In genomic region chr13:51047434-51048165, GRCh38 we compare ENCODE assay signal across 29 cellular contexts.
DNase-seq lines count a peak whose midpoint lies in the region; ATAC-seq, FAIRE-seq and TF ChIP-seq lines count a peak whose summit lies in the region.
"Had no signal": no experiment of that assay in that cellular context is flagged by ENCODE, and none has a peak within 500 bp of the region (broad histone marks: within the 10 kb centered on the region; RNA-seq: fewer than 3 reads in every experiment).

No MANE protein-coding gene starts in this region.

- no peaks in the 10 kb centered on the region for H3K36me3 ChIP-seq in GM23338 (ENCODE audit: insufficient read depth)
- no peaks in the 10 kb centered on the region for H3K36me3 ChIP-seq in OCI-LY3 (replicated peaks; ENCODE audit: low read depth, low read length)
- H3K36me3 ChIP-seq in kidney (ENCODE audit: control insufficient read depth in 1 of 2, insufficient read depth in 2 of 2, low read length in 2 of 2), result no peaks in the 10 kb centered on the region
- H3K36me3 ChIP-seq: BLaER1 treated with 17β-estradiol and CSF1 and Interleukin-3, amounts not matched to agents 10 nM and 100 nM; brain microvascular endothelial cell; colonic mucosa; right lobe of liver had no signal

- no peaks in the 10 kb centered on the region for H3K4me1 Mint-ChIP-seq in GM23338
- H3K4me1 Mint-ChIP-seq: naive thymus-derived CD4-positive, alpha-beta T cell had no signal

- H4K20me1 ChIP-seq in GM23338 (replicated peaks; ENCODE audit: insufficient read depth) (no peaks in the 10 kb centered on the region), OCI-LY3 (ENCODE audit: insufficient read depth, low read length) (no peaks in the 10 kb centered on the region)
- H4K20me1 ChIP-seq: BLaER1 treated with 17β-estradiol and CSF1 and Interleukin-3, amounts not matched to agents 10 nM and 100 nM had no signal

- no peaks in the 10 kb centered on the region for H3K9me3 Mint-ChIP-seq in GM23338
- H3K9me3 Mint-ChIP-seq: effector memory CD8-positive, alpha-beta T cell; naive thymus-derived CD4-positive, alpha-beta T cell; type B pancreatic cell had no signal

- DNase-seq in AML-193 (lab: John Stamatoyannopoulos, UW) (peak; percentile 23 to 24), GM23338 (ENCODE audit: low spot score) (no peak), epidermal melanocyte (ENCODE audit: insufficient read length, low spot score) (peak; percentile 42), kidney (no peak), RKO (ENCODE audit: low spot score) (no peak)
- DNase-seq: activated CD4-positive, alpha-beta T cell treated with anti-CD3 and anti-CD28 coated beads for 1 hour; activated gamma-delta T cell treated with Interleukin-2 at 50 U/mL for 16 hours; activated T-cell treated with anti-CD3 and anti-CD28 coated beads, Interleukin-2, amount 50 U/mL, for 1 hour; brain microvascular endothelial cell; Calu3; colonic mucosa; effector memory CD8-positive, alpha-beta T cell; HCEC 1CT; KG1; left cardiac atrium; mesendoderm; naive thymus-derived CD4-positive, alpha-beta T cell; NCI-H1092 treated with DMSO at 0.1 percent for 48 hours; NCI-H510A; right lobe of liver; stimulated activated CD4-positive, alpha-beta T cell treated with anti-CD3 and anti-CD28 coated beads, Interleukin-15, amount 100 ng/mL, for 24 hours; stimulated activated CD8-positive, alpha-beta memory T cell treated with anti-CD3 and anti-CD28 coated beads, Interleukin-4, amount 100 ng/mL, for 48 hours had no signal

- no peak overlapping the region for H3K9ac ChIP-seq in OCI-LY3 (ENCODE audit: low read length)
- no peak overlapping the region for H3K9ac ChIP-seq in kidney (ENCODE audit: low read length in 2 of 2)
- H3K9ac ChIP-seq: BLaER1 treated with 17β-estradiol and CSF1 and Interleukin-3, amounts not matched to agents 10 nM and 100 nM; parathyroid adenoma had no signal

- H3K27ac Mint-ChIP-seq in GM23338, result no peak overlapping the region
- H3K27ac Mint-ChIP-seq: effector memory CD8-positive, alpha-beta T cell; naive thymus-derived CD4-positive, alpha-beta T cell; type B pancreatic cell had no signal

- H3K9me3 ChIP-seq in OCI-LY3 (ENCODE audit: insufficient read depth, low read length) (no peaks in the 10 kb centered on the region), kidney (ENCODE audit: control insufficient read depth in 1 of 2, low read length in 2 of 2) (no peaks in the 10 kb centered on the region)
- H3K9me3 ChIP-seq: A549; BLaER1 treated with 17β-estradiol and CSF1 and Interleukin-3, amounts not matched to agents 10 nM and 100 nM; colonic mucosa; right lobe of liver had no signal

- H2AFZ ChIP-seq in GM23338 (no peak overlapping the region), OCI-LY3 (ENCODE audit: low read depth, low read length) (no peak overlapping the region)
- H2AFZ ChIP-seq: parathyroid adenoma had no signal

- no peak overlapping the region for H3K4me3 Mint-ChIP-seq in GM23338
- H3K4me3 Mint-ChIP-seq: effector memory CD8-positive, alpha-beta T cell; naive thymus-derived CD4-positive, alpha-beta T cell; type B pancreatic cell had no signal

- no peaks in the 10 kb centered on the region for H3K36me3 Mint-ChIP-seq in GM23338 (ENCODE audit: low read depth)
- H3K36me3 Mint-ChIP-seq: naive thymus-derived CD4-positive, alpha-beta T cell; type B pancreatic cell had no signal

- H3K27me3 ChIP-seq in GM23338 (ENCODE audit: insufficient read depth) (no peaks in the 10 kb centered on the region), OCI-LY3 (ENCODE audit: low read depth, low read length) (no peaks in the 10 kb centered on the region)
- H3K27me3 ChIP-seq: BLaER1 treated with 17β-estradiol and CSF1 and Interleukin-3, amounts not matched to agents 10 nM and 100 nM; brain microvascular endothelial cell; colonic mucosa; right lobe of liver had no signal

- no peaks in the 10 kb centered on the region for H3K27me3 Mint-ChIP-seq in GM23338 (ENCODE audit: insufficient read depth, low read depth, poor library complexity)
- H3K27me3 Mint-ChIP-seq: type B pancreatic cell had no signal

- TF ChIP-seq CTCF in GM23338 (conservative IDR thresholded peaks at IDR 0.05; ENCODE audit: low read depth in 2 of 2) (peak; percentile 22 to 58; a peak in 2 of 4 replicates), OCI-LY3 (IDR thresholded peaks at IDR 0.05; ENCODE audit: low read depth, low read length) (peak; percentile 36), kidney (IDR thresholded peaks at IDR 0.05; ENCODE audit: borderline replicate concordance, extremely low read depth, insufficient read depth) (no peak)

- FAIRE-seq in kidney (lab: Jason Lieb, UNC), result no peak
- FAIRE-seq: A549 had no signal

- H3K4me1 ChIP-seq in GM23338 (ENCODE audit: insufficient read depth) (no peaks in the 10 kb centered on the region), OCI-LY3 (ENCODE audit: low read length) (no peaks in the 10 kb centered on the region), kidney (ENCODE audit: control insufficient read depth in 1 of 2, insufficient read depth in 1 of 2, low read depth in 1 of 2, low read length in 2 of 2) (no peaks in the 10 kb centered on the region)
- H3K4me1 ChIP-seq: A549, colonic mucosa, parathyroid adenoma, right lobe of liver had no signal

- no peaks in the 10 kb centered on the region for H3K79me2 ChIP-seq in GM23338 (replicated peaks; ENCODE audit: insufficient read depth)
- H3K79me2 ChIP-seq in OCI-LY3 (ENCODE audit: low read length), result no peaks in the 10 kb centered on the region
- H3K79me2 ChIP-seq: parathyroid adenoma had no signal

- H3K4me3 ChIP-seq in GM23338, result no peak overlapping the region
- no peak overlapping the region for H3K4me3 ChIP-seq in OCI-LY3 (ENCODE audit: low read length)
- H3K4me3 ChIP-seq in kidney (ENCODE audit: low read length in 2 of 2), result no peak overlapping the region
- H3K4me3 ChIP-seq: A549; BLaER1 treated with 17β-estradiol and CSF1 and Interleukin-3, amounts not matched to agents 10 nM and 100 nM; colonic mucosa; right lobe of liver had no signal

- H3F3A ChIP-seq in GM23338 (replicated peaks; ENCODE audit: low read depth), result no peaks in the 10 kb centered on the region

- ATAC-seq in GM23338 (no peak), GM21515 (IDR thresholded peaks at IDR 0.05; ENCODE audit: unreplicated experiment) (no peak), GM19455 (IDR thresholded peaks at IDR 0.05; ENCODE audit: unreplicated experiment) (no peak)
- ATAC-seq: A549; effector memory CD8-positive, alpha-beta T cell; left cardiac atrium; naive thymus-derived CD4-positive, alpha-beta T cell had no signal

- no peak overlapping the region for H3K27ac ChIP-seq in GM23338 (ENCODE audit: low read depth)
- no peak overlapping the region for H3K27ac ChIP-seq in OCI-LY3 (ENCODE audit: low read length)
- no peak overlapping the region for H3K27ac ChIP-seq in kidney (ENCODE audit: low read depth in 2 of 2, low read length in 2 of 2)
- H3K27ac ChIP-seq: A549; BLaER1 treated with 17β-estradiol and CSF1 and Interleukin-3, amounts not matched to agents 10 nM and 100 nM; brain microvascular endothelial cell; colonic mucosa; parathyroid adenoma; right lobe of liver had no signal

- H3K9me2 ChIP-seq in GM23338 (ENCODE audit: insufficient read depth), result no peaks in the 10 kb centered on the region; the same call in none of the 2 replicates

- intact Hi-C loops in kidney (cut with DNase I), result no loop called here

- H3K4me2 ChIP-seq in GM23338 (no peak overlapping the region), OCI-LY3 (ENCODE audit: low read length) (no peak overlapping the region)
- H3K4me2 ChIP-seq: A549; BLaER1 treated with 17β-estradiol and CSF1 and Interleukin-3, amounts not matched to agents 10 nM and 100 nM had no signal

TF ChIP-seq in GM23338, 12 proteins besides CTCF, POLR2A, EP300 and RAD21 (continues in another document):
- no peak for TF ChIP-seq ZNF114 (CRISPR knock-in tag; IDR thresholded peaks at IDR 0.05)

Comparison
In these comparisons a context has a peak if more than half of its experiments do, and no peak if none do; other contexts are left out.
1. DNase-seq: peak in AML-193 (2 of 2) and epidermal melanocyte (single experiment); none in GM23338 (single experiment), kidney (single experiment) and RKO (single experiment).